In the genomic region with DNA sequence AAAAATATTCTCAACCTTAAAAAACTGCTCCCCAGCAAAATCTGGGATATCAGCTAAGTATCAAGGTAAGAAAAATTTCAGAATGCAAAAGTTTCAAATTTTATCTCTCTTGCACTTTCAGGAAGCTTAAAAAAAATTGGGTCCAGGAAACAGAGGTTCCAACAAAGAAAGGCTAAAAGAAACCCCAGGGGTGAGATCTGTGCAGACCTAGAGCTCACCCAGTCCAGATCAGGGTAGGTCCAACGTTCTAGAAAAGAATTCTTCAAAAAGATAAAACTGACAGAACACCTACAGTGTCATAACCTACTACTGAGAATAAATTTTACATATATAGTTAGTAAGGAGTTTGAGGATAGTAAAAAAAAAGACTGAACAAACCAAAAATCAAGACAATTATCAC, we compare ENCODE assay signal across 12 cellular contexts. TPM values are rescaled to one million over a fixed set of nuclear protein-coding genes. Genes with fewer than 3 reads are reported as not detected.
A peak's percentile ranks its signal among the peaks of the same experiment; 100 is the strongest.
DNase-seq lines count a peak whose midpoint lies in the region; ATAC-seq and TF ChIP-seq lines count a peak whose summit lies in the region.
"Had no signal": no experiment of that assay in that cellular context is flagged by ENCODE, and none has a peak within 500 bp of the region (broad histone marks: within the 10 kb centered on the region; RNA-seq: fewer than 3 reads in every experiment).

No MANE protein-coding gene starts in this region.

- peaks cover 0 to 2% (median 0%) of the 10 kb centered on the region in 7 donors for H3K9me3 Mint-ChIP-seq in CD4-positive, CD25-positive, alpha-beta regulatory T cell
- H3K9me3 Mint-ChIP-seq in activated naive CD8-positive, alpha-beta T cell treated with anti-CD3 and anti-CD28 coated beads, Interleukin-2, amount 50 U/mL, for 24 hours, result no peaks in the 10 kb centered on the region

- no TSS peak for BruUV-seq in IMR-90 (replicated peaks; lab: Mats Ljungman, UMichigan)

- H3K4me3 ChIP-seq in CD4-positive, CD25-positive, alpha-beta regulatory T cell (ENCODE audit: low read depth, low read length), result peak overlapping the region; percentile 85
- no peak overlapping the region for H3K4me3 ChIP-seq in IMR-90 (ENCODE audit: insufficient read depth, low read depth, low read length)
- no peak overlapping the region for H3K4me3 ChIP-seq in muscle layer of duodenum (ENCODE audit: low read depth in 1 of 2, low read length in 2 of 2)
- H3K4me3 ChIP-seq: mucosa of descending colon had no signal

- no peak overlapping the region for H2AK9ac ChIP-seq in IMR-90 (replicated peaks; ENCODE audit: low read depth, low read length, poor library complexity)

- no CpG with 5 or more reads among the region's 1 CpG for WGBS in IMR-90 (ENCODE audit: extremely low coverage in 2 of 2, insufficient read length in 1 of 2), 2 experiments

- H3K27me3 Mint-ChIP-seq in CD4-positive, CD25-positive, alpha-beta regulatory T cell, result no peaks in the 10 kb centered on the region
- no peaks in the 10 kb centered on the region for H3K27me3 Mint-ChIP-seq in activated naive CD8-positive, alpha-beta T cell treated with anti-CD3 and anti-CD28 coated beads, Interleukin-2, amount 50 U/mL, for 24 hours

- H2BK15ac ChIP-seq in IMR-90 (ENCODE audit: low read depth, low read length), result peak overlapping the region; percentile 17; the same call in 1 of the 3 replicates

- dilution Hi-C loops in IMR-90 (cut with HindIII; ENCODE audit: low sequenced_read_pairs, unreplicated experiment), result no loop called here

- no peak overlapping the region for H3K4me2 ChIP-seq in IMR-90 (ENCODE audit: low read depth, low read length)

- no peak overlapping the region for H2AFZ ChIP-seq in IMR-90 (replicated peaks; ENCODE audit: low read length, poor library complexity)

- peak overlapping the region; percentile 96 to 98 (median 96) for H3K27ac Mint-ChIP-seq in CD4-positive, CD25-positive, alpha-beta regulatory T cell
- H3K27ac Mint-ChIP-seq in activated naive CD8-positive, alpha-beta T cell treated with anti-CD3 and anti-CD28 coated beads, Interleukin-2, amount 50 U/mL, for 24 hours, result peak overlapping the region; percentile 83

- no peak overlapping the region for H2BK5ac ChIP-seq in IMR-90 (ENCODE audit: low read depth, low read length, poor library complexity, severe bottlenecking)

- peak in 1 of 3 donors; percentile 47 for DNase-seq in CD4-positive, CD25-positive, alpha-beta regulatory T cell
- DNase-seq in IMR-90 (no peak), iPS-NIHi11 (ENCODE audit: low spot score) (no peak), HK-2 (ENCODE audit: unreplicated experiment) (no peak), superior temporal gyrus (ENCODE audit: extremely low spot score) (no peak), NCI-H2196 treated with DMSO at 0.1 percent for 48 hours (lab: John Stamatoyannopoulos, UW; ENCODE audit: unreplicated experiment) (no peak)
- DNase-seq in activated naive CD8-positive, alpha-beta T cell treated with anti-CD3 and anti-CD28 coated beads, Interleukin-2, amount 50 U/mL, for 24 hours, result no peak
- DNase-seq: amygdala, DMS153, NCI-H446 had no signal

- no peak overlapping the region for H4K91ac ChIP-seq in IMR-90 (ENCODE audit: insufficient read depth, low read depth, low read length)

- peaks cover 8% of the 10 kb centered on the region for H3K36me3 Mint-ChIP-seq in CD4-positive, CD25-positive, alpha-beta regulatory T cell
- H3K36me3 Mint-ChIP-seq in activated naive CD8-positive, alpha-beta T cell treated with anti-CD3 and anti-CD28 coated beads, Interleukin-2, amount 50 U/mL, for 24 hours (ENCODE audit: low read depth), result peaks cover 7% of the 10 kb centered on the region

- no peak overlapping the region for H3K18ac ChIP-seq in IMR-90 (ENCODE audit: low read depth, low read length)

- no peaks in the 10 kb centered on the region for H3K27me3 ChIP-seq in CD4-positive, CD25-positive, alpha-beta regulatory T cell (ENCODE audit: control insufficient read depth, insufficient read depth, low read length)
- H3K27me3 ChIP-seq in IMR-90 (ENCODE audit: control insufficient read depth, insufficient read depth, low read length), result no peaks in the 10 kb centered on the region
- H3K27me3 ChIP-seq in muscle layer of duodenum (ENCODE audit: low read depth, low read length), result no peaks in the 10 kb centered on the region

- no peak overlapping the region for H3K56ac ChIP-seq in IMR-90 (ENCODE audit: extremely low read depth, insufficient read depth, low read length)

- H4K8ac ChIP-seq in IMR-90 (ENCODE audit: low read depth in 2 of 2, low read length in 2 of 2), result 0 out of 4 replicates have a peak overlapping the region, but pooled peaks of 1 of the 2 experiments have one; percentile 3

- peaks cover 63% of the 10 kb centered on the region for H3K4me1 ChIP-seq in CD4-positive, CD25-positive, alpha-beta regulatory T cell (ENCODE audit: control insufficient read depth, insufficient read depth, low read length, poor library complexity, severe bottlenecking)
- H3K4me1 ChIP-seq in IMR-90 (ENCODE audit: control insufficient read depth, insufficient read depth, low read length), result peaks cover 18% of the 10 kb centered on the region
- peaks cover 0 to 6% of the 10 kb centered on the region in 2 donors for H3K4me1 ChIP-seq in muscle layer of duodenum (ENCODE audit: control insufficient read depth in 1 of 2, insufficient read depth in 2 of 2, low read length in 2 of 2)

- no peaks in the 10 kb centered on the region for H3K9me3 ChIP-seq in CD4-positive, CD25-positive, alpha-beta regulatory T cell (ENCODE audit: control insufficient read depth in 2 of 2, low read length in 2 of 2)
- no peaks in the 10 kb centered on the region for H3K9me3 ChIP-seq in IMR-90 (ENCODE audit: control insufficient read depth, insufficient read depth, low read length)
- no peaks in the 10 kb centered on the region for H3K9me3 ChIP-seq in muscle layer of duodenum (ENCODE audit: control insufficient read depth in 1 of 2, low read length in 2 of 2)
- H3K9me3 ChIP-seq: mucosa of descending colon had no signal

- H2BK20ac ChIP-seq in IMR-90 (ENCODE audit: low read depth, low read length), result no peak overlapping the region

- POLR2A ChIA-PET in IMR-90 (lab: Charles Lee; ENCODE audit: unreplicated experiment), result no interaction called here

- peaks cover 7% of the 10 kb centered on the region for H3K9me1 ChIP-seq in IMR-90 (ENCODE audit: insufficient read depth, low read length)

- no peak for TF ChIP-seq POLR2A in IMR-90 (IDR thresholded peaks at IDR 0.05; ENCODE audit: low read depth, low read length)

- peak overlapping the region; percentile 42; the same call in 1 of the 2 replicates for H4K5ac ChIP-seq in IMR-90 (ENCODE audit: low read depth, low read length)

- no peak for ATAC-seq in CD4-positive, CD25-positive, alpha-beta regulatory T cell (ENCODE audit: low read depth in 2 of 2)
- no peak for ATAC-seq in IMR-90 (ENCODE audit: low read depth)
- no peak for ATAC-seq in activated naive CD8-positive, alpha-beta T cell treated with anti-CD3 and anti-CD28 coated beads, Interleukin-2, amount 50 U/mL, for 24 hours

- H2BK120ac ChIP-seq in IMR-90 (ENCODE audit: low read depth, low read length), result no peak overlapping the region

- peaks cover 34 to 71% of the 10 kb centered on the region in 2 experiments for H3K79me1 ChIP-seq in IMR-90 (ENCODE audit: low read depth in 1 of 2, low read length in 2 of 2)

- H4K20me1 ChIP-seq in IMR-90 (ENCODE audit: insufficient read depth, low read length), result peaks cover 15% of the 10 kb centered on the region

- CTCF ChIA-PET in IMR-90 (lab: Yijun Ruan, JAX), result no interaction called here

- no peak overlapping the region for H2AK5ac ChIP-seq in IMR-90 (ENCODE audit: low read depth, low read length)

- no peaks in the 10 kb centered on the region for H3K36me3 ChIP-seq in CD4-positive, CD25-positive, alpha-beta regulatory T cell (ENCODE audit: control insufficient read depth, insufficient read depth, low read length)
- no peaks in the 10 kb centered on the region for H3K36me3 ChIP-seq in IMR-90 (ENCODE audit: control insufficient read depth, insufficient read depth, low read length)
- no peaks in the 10 kb centered on the region for H3K36me3 ChIP-seq in muscle layer of duodenum (ENCODE audit: control insufficient read depth in 1 of 2, insufficient read depth in 2 of 2, low read length in 2 of 2)

- H3K9ac ChIP-seq in IMR-90 (ENCODE audit: low read depth, low read length), result no peak overlapping the region

- in situ Hi-C loops in IMR-90 (cut with MboI; ENCODE audit: low sequenced_read_pairs), result no loop called here

- H3K27ac ChIP-seq in CD4-positive, CD25-positive, alpha-beta regulatory T cell (ENCODE audit: insufficient read depth, low read length, poor library complexity, severe bottlenecking), result peak overlapping the region; percentile 91
- H3K27ac ChIP-seq in IMR-90 (ENCODE audit: insufficient read depth, low read length), result no peak overlapping the region
- peak overlapping the region; percentile 48 for H3K27ac ChIP-seq in muscle layer of duodenum (ENCODE audit: low read length)

- H3K23ac ChIP-seq in IMR-90 (ENCODE audit: low read depth, low read length), result no peak overlapping the region

- TF ChIP-seq CTCF in IMR-90 (conservative IDR thresholded peaks at IDR 0.05; ENCODE audit: low read depth, low read length), result no peak

- H3K14ac ChIP-seq in IMR-90 (replicated peaks; ENCODE audit: low read depth, low read length), result no peak overlapping the region

- no peak for TF ChIP-seq RAD21 in IMR-90 (IDR thresholded peaks at IDR 0.05; ENCODE audit: low read length)

- intact Hi-C loops in IMR-90 (cut with micrococcal nuclease), result no loop called here

- H3K4me3 Mint-ChIP-seq in CD4-positive, CD25-positive, alpha-beta regulatory T cell, result peak overlapping the region; percentile 83 to 95 (median 90)
- H3K4me3 Mint-ChIP-seq in activated naive CD8-positive, alpha-beta T cell treated with anti-CD3 and anti-CD28 coated beads, Interleukin-2, amount 50 U/mL, for 24 hours, result peak overlapping the region; percentile 74

- H3K4me1 Mint-ChIP-seq in CD4-positive, CD25-positive, alpha-beta regulatory T cell, result peaks cover 17 to 82% (median 58%) of the 10 kb centered on the region in 4 donors
- peaks cover 67% of the 10 kb centered on the region for H3K4me1 Mint-ChIP-seq in activated naive CD8-positive, alpha-beta T cell treated with anti-CD3 and anti-CD28 coated beads, Interleukin-2, amount 50 U/mL, for 24 hours

- peak overlapping the region; percentile 65; the same call in 1 of the 2 replicates for H3K4ac ChIP-seq in IMR-90 (ENCODE audit: low read depth, low read length)

TF ChIP-seq in IMR-90, 13 proteins besides CTCF, POLR2A, EP300 and RAD21 (continues in another document):
- TF ChIP-seq MAFK (IDR thresholded peaks at IDR 0.05; ENCODE audit: low read depth, low read length) (no peak), NFE2L2 (IDR thresholded peaks at IDR 0.05; ENCODE audit: low read depth, low read length) (no peak), CHD1 (IDR thresholded peaks at IDR 0.05; ENCODE audit: low read depth, low read length) (no peak), CEBPB (IDR thresholded peaks at IDR 0.05; ENCODE audit: low read depth, low read length) (no peak), RFX5 (IDR thresholded peaks at IDR 0.05; ENCODE audit: low read depth, low read length) (no peak)

RNA-seq across cellular contexts. Expression of gene ILRUN, which starts 23.5 kb away (rescaled TPM):
- total RNA-seq in CD4-positive, CD25-positive, alpha-beta regulatory T cell, result 89.6 TPM
- 10 to 100 TPM; 18.7 to 23.4 (median 22.9) TPM for polyA plus RNA-seq in CD4-positive, CD25-positive, alpha-beta regulatory T cell
- 29.9 and 32.2 TPM in 2 replicates for total RNA-seq in IMR-90 (2012; rRNA removed)
- polyA plus RNA-seq in IMR-90 (2012; rRNA removed), result 25.4 and 26.0 TPM in 2 replicates
- 16.3 and 17.2 TPM in 2 replicates for polyA plus RNA-seq in IMR-90 (2012; cell fraction: cytosol; rRNA removed)
- 9.8 and 15.3 TPM in 2 replicates for polyA plus RNA-seq in IMR-90 (2012; cell fraction: nucleus; rRNA removed; ENCODE audit: low replicate concordance)
